21 cellular contexts compared by ENCODE assay signal in the genomic region with DNA sequence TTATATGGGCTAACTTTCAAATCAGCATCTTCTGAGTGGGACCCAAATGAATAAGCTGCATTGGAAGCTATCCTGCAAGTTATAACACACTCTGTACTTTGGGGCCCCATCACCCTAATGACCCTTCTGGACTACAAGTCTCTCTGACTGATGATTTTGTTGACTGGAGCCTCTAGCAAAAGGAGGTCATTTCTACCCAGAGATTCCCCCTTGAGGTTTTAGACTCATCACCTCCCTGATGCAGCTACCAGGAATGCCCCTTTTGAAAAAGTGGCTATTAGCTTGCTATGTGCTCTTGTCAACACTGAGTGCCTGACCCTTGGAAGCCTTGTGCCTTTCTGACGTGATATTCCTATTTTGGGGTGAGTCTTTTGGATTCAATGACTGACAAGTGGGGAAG.
DNase-seq lines count a peak whose midpoint lies in the region; ATAC-seq lines count a peak whose summit lies in the region.
"Had no signal": no experiment of that assay in that cellular context is flagged by ENCODE, and none has a peak within 500 bp of the region (broad histone marks: within the 10 kb centered on the region; RNA-seq: fewer than 3 reads in every experiment).

No MANE protein-coding gene starts in this region.

- no peaks in the 10 kb centered on the region for H3K9me3 Mint-ChIP-seq in stimulated activated effector memory CD8-positive, alpha-beta T cell treated with anti-CD3 and anti-CD28 coated beads, Interleukin-12 subunit alpha, Interleukin-12 subunit beta, amount 100 ng/mL, for 72 hours
- H3K9me3 Mint-ChIP-seq: CD4-positive, alpha-beta memory T cell; HFFc6 had no signal

- no peak overlapping the region for H3K27ac Mint-ChIP-seq in stimulated activated effector memory CD8-positive, alpha-beta T cell treated with anti-CD3 and anti-CD28 coated beads, Interleukin-12 subunit alpha, Interleukin-12 subunit beta, amount 100 ng/mL, for 72 hours
- H3K27ac Mint-ChIP-seq: CD4-positive, alpha-beta memory T cell; HFFc6 had no signal

- no peak overlapping the region for H3K4me3 Mint-ChIP-seq in stimulated activated effector memory CD8-positive, alpha-beta T cell treated with anti-CD3 and anti-CD28 coated beads, Interleukin-12 subunit alpha, Interleukin-12 subunit beta, amount 100 ng/mL, for 72 hours
- H3K4me3 Mint-ChIP-seq: CD4-positive, alpha-beta memory T cell; HFFc6 had no signal

- no peaks in the 10 kb centered on the region for H3K36me3 Mint-ChIP-seq in stimulated activated effector memory CD8-positive, alpha-beta T cell treated with anti-CD3 and anti-CD28 coated beads, Interleukin-12 subunit alpha, Interleukin-12 subunit beta, amount 100 ng/mL, for 72 hours
- H3K36me3 Mint-ChIP-seq: CD4-positive, alpha-beta memory T cell had no signal

- H3K4me1 Mint-ChIP-seq in stimulated activated effector memory CD8-positive, alpha-beta T cell treated with anti-CD3 and anti-CD28 coated beads, Interleukin-12 subunit alpha, Interleukin-12 subunit beta, amount 100 ng/mL, for 72 hours = peaks cover 4% of the 10 kb centered on the region
- H3K4me1 Mint-ChIP-seq: CD4-positive, alpha-beta memory T cell had no signal

- DNase-seq in stimulated activated effector memory CD8-positive, alpha-beta T cell treated with anti-CD3 and anti-CD28 coated beads, Interleukin-12 subunit alpha, Interleukin-12 subunit beta, amount 100 ng/mL, for 72 hours (ENCODE audit: low spot score in 2 of 2) = no peak
- DNase-seq in RPMI8226 = no peak
- DNase-seq in amniotic stem cell (lab: John Stamatoyannopoulos, UW) = no peak
- DNase-seq in UCSD-AML1 (lab: John Stamatoyannopoulos, UW; ENCODE audit: unreplicated experiment) = no peak
- no peak for DNase-seq in AML-193 (lab: John Stamatoyannopoulos, UW)
- DNase-seq: C1 segment of cervical spinal cord; CD4-positive, alpha-beta memory T cell; COR-L47; GOT3; HFFc6; IMR-90; MM.1S; NCI-H2029; NCI-H2227 treated with DMSO at 0.1 percent for 48 hours; NCI-H526 treated with DMSO at 0.1 percent for 48 hours; SHP77; T-helper 1 cell had no signal

- peak; percentile 69 for ATAC-seq in GM18907 (IDR thresholded peaks at IDR 0.05; ENCODE audit: unreplicated experiment)
- ATAC-seq in HG02623 (IDR thresholded peaks at IDR 0.05; ENCODE audit: unreplicated experiment) = peak; percentile 51
- peak; percentile 47 for ATAC-seq in HG03432 (IDR thresholded peaks at IDR 0.05; ENCODE audit: unreplicated experiment)
- ATAC-seq in stimulated activated effector memory CD8-positive, alpha-beta T cell treated with anti-CD3 and anti-CD28 coated beads, Interleukin-12 subunit alpha, Interleukin-12 subunit beta, amount 100 ng/mL, for 72 hours = peak; percentile 68
- ATAC-seq: A549 had no signal
